Comparison of ENCODE assay signal across 11 cellular contexts in genomic region chr14:59018978-59019377, GRCh38.
DNase-seq lines count a peak whose midpoint lies in the region; TF ChIP-seq lines count a peak whose summit lies in the region.
"Had no signal": no experiment of that assay in that cellular context is flagged by ENCODE, and none has a peak within 500 bp of the region (broad histone marks: within the 10 kb centered on the region; RNA-seq: fewer than 3 reads in every experiment).

No MANE protein-coding gene starts in this region.

- in situ Hi-C loops in astrocyte of the cerebellum (cut with HindIII; ENCODE audit: low sequenced_read_pairs): no loop called here

- no peak overlapping the region for H3K4me3 ChIP-seq in astrocyte of the cerebellum (ENCODE audit: low read depth, low read length)

- DNase-seq in EL: peak; percentile 12
- DNase-seq in HPDE6-E6E7 (ENCODE audit: extremely low spot score): peak; percentile 11
- no peak for DNase-seq in astrocyte of the cerebellum (ENCODE audit: low read depth)
- DNase-seq in kidney tubule cell (ENCODE audit: low spot score): peak; percentile 6
- no peak for DNase-seq in NCI-H146 treated with DMSO at 0.1 percent for 48 hours (lab: John Stamatoyannopoulos, UW; ENCODE audit: unreplicated experiment)
- DNase-seq in NCI-H1436 treated with DMSO at 0.1 percent for 48 hours (lab: John Stamatoyannopoulos, UW): no peak
- DNase-seq in glomerular visceral epithelial cell (ENCODE audit: extremely low spot score): no peak
- DNase-seq in stimulated activated CD4-positive, alpha-beta T cell treated with anti-CD3 and anti-CD28 coated beads, Interleukin-1b, Interleukin-23, amount 100 ng/mL, for 48 hours: no peak
- DNase-seq: activated CD4-positive, alpha-beta memory T cell treated with anti-CD3 and anti-CD28 coated beads for 36 hours; activated naive CD8-positive, alpha-beta T cell treated with anti-CD3 and anti-CD28 coated beads for 36 hours; NCI-H2029 had no signal

- peak; percentile 30 for TF ChIP-seq CTCF in astrocyte of the cerebellum (IDR thresholded peaks at IDR 0.05; ENCODE audit: low read depth, low read length, missing control alignments)

Comparison
In these comparisons a context has a peak if more than half of its experiments do, and no peak if none do; other contexts are left out.
1. DNase-seq: peak in EL (single experiment), HPDE6-E6E7 (single experiment) and kidney tubule cell (single experiment); none in astrocyte of the cerebellum (single experiment), NCI-H146 treated with DMSO at 0.1 percent for 48 hours (single experiment), NCI-H1436 treated with DMSO at 0.1 percent for 48 hours (single experiment), glomerular visceral epithelial cell (single experiment) and stimulated activated CD4-positive, alpha-beta T cell treated with anti-CD3 and anti-CD28 coated beads, Interleukin-1b, Interleukin-23, amount 100 ng/mL, for 48 hours (single experiment).